ENCODE assay signal across 15 cellular contexts in genomic region chr2:241853651-241854341, GRCh38. TPM values are rescaled to one million over a fixed set of nuclear protein-coding genes. Genes with fewer than 3 reads are reported as not detected.
DNase-seq lines count a peak whose midpoint lies in the region; ATAC-seq and TF ChIP-seq lines count a peak whose summit lies in the region.
"Had no signal": no experiment of that assay in that cellular context is flagged by ENCODE, and none has a peak within 500 bp of the region (broad histone marks: within the 10 kb centered on the region; RNA-seq: fewer than 3 reads in every experiment).

No MANE protein-coding gene starts in this region.

- TF ChIP-seq CTCF in dorsolateral prefrontal cortex (IDR thresholded peaks at IDR 0.05 in 54 of 56, conservative IDR thresholded peaks at IDR 0.05 in 2 of 56; ENCODE audit: low read depth in 1 of 56, partially characterized antibody in 56 of 56) (no peak), foreskin fibroblast (IDR thresholded peaks at IDR 0.05; ENCODE audit: low read depth, low read length) (no peak)

- no peaks in the 10 kb centered on the region for H3K36me3 Mint-ChIP-seq in natural killer cell treated with Interleukin-12 subunit alpha and Interleukin-12 subunit beta and Interleukin-15 and Interleukin-18, amount 100 ng/mL, for 72 hours

- H3K27ac ChIP-seq in dorsolateral prefrontal cortex: no peak overlapping the region
- H3K27ac ChIP-seq: thoracic aorta had no signal

- H3K9me3 Mint-ChIP-seq in natural killer cell treated with Interleukin-12 subunit alpha and Interleukin-12 subunit beta and Interleukin-15 and Interleukin-18, amount 100 ng/mL, for 72 hours: no peaks in the 10 kb centered on the region
- H3K9me3 Mint-ChIP-seq: central memory CD8-positive, alpha-beta T cell had no signal

- intact Hi-C loops in dorsolateral prefrontal cortex (cut with DNase I): no loop called here

- peaks cover 0 to 2% of the 10 kb centered on the region in 2 donors for H3K4me1 Mint-ChIP-seq in natural killer cell treated with Interleukin-12 subunit alpha and Interleukin-12 subunit beta and Interleukin-15 and Interleukin-18, amount 100 ng/mL, for 72 hours (ENCODE audit: low read depth in 2 of 2)

- peak; percentile 29 to 74 for ATAC-seq in natural killer cell treated with Interleukin-12 subunit alpha and Interleukin-12 subunit beta and Interleukin-15 and Interleukin-18, amount 100 ng/mL, for 72 hours

- DNase-seq in D341Med (ENCODE audit: low spot score): peak; percentile 25
- DNase-seq in HT1080 (ENCODE audit: low read depth): peak; percentile 65
- peak in 6 of 10 donors; percentile 7 to 50 (median 39) for DNase-seq in dorsolateral prefrontal cortex
- DNase-seq in natural killer cell treated with Interleukin-12 subunit alpha and Interleukin-12 subunit beta and Interleukin-15 and Interleukin-18, amount 100 ng/mL, for 72 hours (ENCODE audit: low spot score): peak; percentile 58
- no peak for DNase-seq in NOMO-1 treated with DMSO at 0.1 percent for 48 hours (lab: John Stamatoyannopoulos, UW; ENCODE audit: unreplicated experiment)
- no peak for DNase-seq in foreskin fibroblast
- DNase-seq in cortex of kidney (lab: John Stamatoyannopoulos, UW): no peak
- DNase-seq in HuH-7 (ENCODE audit: low spot score): no peak
- DNase-seq: DMS79, NCI-H526 treated with DMSO at 0.1 percent for 48 hours, SW 1271 had no signal

- H3K4me3 Mint-ChIP-seq in natural killer cell treated with Interleukin-12 subunit alpha and Interleukin-12 subunit beta and Interleukin-15 and Interleukin-18, amount 100 ng/mL, for 72 hours: no peak overlapping the region
- H3K4me3 Mint-ChIP-seq: central memory CD8-positive, alpha-beta T cell had no signal

- H3K4me3 ChIP-seq in dorsolateral prefrontal cortex (no peak overlapping the region), foreskin fibroblast (ENCODE audit: low read depth in 1 of 2, low read length in 2 of 2) (no peak overlapping the region)
- H3K4me3 ChIP-seq: thoracic aorta had no signal

- H3K27ac Mint-ChIP-seq in natural killer cell treated with Interleukin-12 subunit alpha and Interleukin-12 subunit beta and Interleukin-15 and Interleukin-18, amount 100 ng/mL, for 72 hours: no peak overlapping the region

- H3K27me3 ChIP-seq in dorsolateral prefrontal cortex: peaks cover 0 to 15% (median 0%) of the 10 kb centered on the region in 45 donors

- H3K27me3 Mint-ChIP-seq in natural killer cell treated with Interleukin-12 subunit alpha and Interleukin-12 subunit beta and Interleukin-15 and Interleukin-18, amount 100 ng/mL, for 72 hours: peaks cover 0 to under 1% of the 10 kb centered on the region in 2 donors
- H3K27me3 Mint-ChIP-seq: central memory CD8-positive, alpha-beta T cell had no signal

RNA-seq across cellular contexts. Expression of gene PDCD1, which starts 4.9 kb away (rescaled TPM):
- not detected in 2 replicates for total RNA-seq in HT1080 (2014; rRNA removed; shearing (Covaris generic))
- not detected in 2 replicates for polyA plus RNA-seq in HT1080 (2015; cell fraction: cytosol; rRNA removed)
- not detected in 2 replicates for polyA plus RNA-seq in HT1080 (2015; cell fraction: nucleus; rRNA removed)
- under 1 TPM in 5 of 120 experiments, not detected in 115; 0.24 to 0.59 (median 0.50) TPM for total RNA-seq in dorsolateral prefrontal cortex
- total RNA-seq in natural killer cell treated with Interleukin-12 subunit alpha and Interleukin-12 subunit beta and Interleukin-15 and Interleukin-18, amount 100 ng/mL, for 72 hours: under 1 TPM; 0.78 to 0.89 TPM
- total RNA-seq: osteocyte had no signal

RNA-seq across cellular contexts. Expression of gene RTP5, which starts 15.7 kb away (rescaled TPM):
- total RNA-seq in HT1080 (2014; rRNA removed; shearing (Covaris generic)): not detected in 2 replicates
- not detected in 2 replicates for polyA plus RNA-seq in HT1080 (2015; cell fraction: cytosol; rRNA removed)
- polyA plus RNA-seq in HT1080 (2015; cell fraction: nucleus; rRNA removed): not detected in 2 replicates
- 10 to 100 TPM in 54 of 120 experiments, 1 to 10 TPM in 66; 3.2 to 24.1 (median 9.7) TPM for total RNA-seq in dorsolateral prefrontal cortex
- not detected for total RNA-seq in natural killer cell treated with Interleukin-12 subunit alpha and Interleukin-12 subunit beta and Interleukin-15 and Interleukin-18, amount 100 ng/mL, for 72 hours
- total RNA-seq: kidney epithelial cell, osteocyte had no signal

RNA-seq across cellular contexts. Expression of gene NEU4, which starts 44.8 kb away (rescaled TPM):
- total RNA-seq in HT1080 (2014; rRNA removed; shearing (Covaris generic)): 1.4 TPM in 1 of 2 replicates, not detected in the other
- 0.22 TPM in 1 of 2 replicates, not detected in the other for polyA plus RNA-seq in HT1080 (2015; cell fraction: cytosol; rRNA removed)
- not detected in 2 replicates for polyA plus RNA-seq in HT1080 (2015; cell fraction: nucleus; rRNA removed)
- total RNA-seq in dorsolateral prefrontal cortex: 10 to 100 TPM in 67 of 120 experiments, 1 to 10 TPM in 53; 3.6 to 22.1 (median 10.4) TPM
- 1 to 10 TPM in 1 of 2 donors, under 1 TPM in 1; 0.86 to 3.8 TPM for total RNA-seq in natural killer cell treated with Interleukin-12 subunit alpha and Interleukin-12 subunit beta and Interleukin-15 and Interleukin-18, amount 100 ng/mL, for 72 hours
- total RNA-seq: kidney epithelial cell, osteocyte had no signal

Comparison
In these comparisons a context has a peak if more than half of its experiments do, and no peak if none do; other contexts are left out.
1. DNase-seq: peak in D341Med (single experiment), HT1080 (single experiment), dorsolateral prefrontal cortex (6 of 10) and natural killer cell treated with Interleukin-12 subunit alpha and Interleukin-12 subunit beta and Interleukin-15 and Interleukin-18, amount 100 ng/mL, for 72 hours (single experiment); none in NOMO-1 treated with DMSO at 0.1 percent for 48 hours (single experiment), foreskin fibroblast (0 of 2), cortex of kidney (single experiment) and HuH-7 (single experiment).